ENCODE assay signal across 8 cellular contexts in genomic region chr2:219509780-219510511, GRCh38.
DNase-seq lines count a peak whose midpoint lies in the region; ATAC-seq and TF ChIP-seq lines count a peak whose summit lies in the region.

No MANE protein-coding gene starts in this region.

- peaks cover 38% of the 10 kb centered on the region for H3K27me3 ChIP-seq in HAP-1 (ENCODE audit: low read depth)

- H3K4me3 ChIP-seq in HAP-1 (peak overlapping the region; percentile 25), WI38 (ENCODE audit: low read depth, low read length) (peak overlapping the region; percentile 34), choroid plexus epithelial cell (ENCODE audit: low read depth, low read length) (peak overlapping the region; percentile 31)

- H3K9me3 ChIP-seq in HAP-1: no peaks in the 10 kb centered on the region

- peaks cover 4% of the 10 kb centered on the region for H3K4me1 ChIP-seq in HAP-1

- H3K36me3 ChIP-seq in HAP-1 (replicated peaks): no peaks in the 10 kb centered on the region; the same call in 1 of the 2 replicates

- ATAC-seq in GM21528 (IDR thresholded peaks at IDR 0.05; ENCODE audit: low FRiP score, unreplicated experiment): no peak

- TF ChIP-seq CTCF in WI38 (IDR thresholded peaks at IDR 0.05; ENCODE audit: low read depth, low read length) (peak; percentile 91), choroid plexus epithelial cell (conservative IDR thresholded peaks at IDR 0.05; ENCODE audit: low read depth, low read length) (peak; percentile 84)

- DNase-seq in ELF-1 (ENCODE audit: low read depth, low spot score): peak; percentile 65
- peak; percentile 47 to 79 for DNase-seq in HAP-1 (ENCODE audit: low spot score in 2 of 2)
- peak; percentile 17 for DNase-seq in NCI-H146 treated with DMSO at 0.1 percent for 48 hours (lab: John Stamatoyannopoulos, UW; ENCODE audit: unreplicated experiment)
- peak; percentile 64 for DNase-seq in choroid plexus epithelial cell (ENCODE audit: low read depth)
- peak; percentile 45 for DNase-seq in kidney tubule cell (ENCODE audit: low spot score)
- peak in 2 of 3 experiments; percentile 16 to 52 for DNase-seq in stimulated activated CD4-positive, alpha-beta T cell treated with anti-CD3 and anti-CD28 coated beads, TNF-alpha, amount 100 ng/mL, for 24 hours (ENCODE audit: low read depth in 3 of 3)

- in situ Hi-C loops in HAP-1 (cut with MboI; ENCODE audit: low sequenced_read_pairs): no loop called here
